Comparison of ENCODE assay signal across 8 cellular contexts in genomic region chrX:54710920-54711319, GRCh38.
"Had no signal": no experiment of that assay in that cellular context is flagged by ENCODE, and none has a peak within 500 bp of the region (broad histone marks: within the 10 kb centered on the region; RNA-seq: fewer than 3 reads in every experiment).

No MANE protein-coding gene starts in this region.

- H3K36me3 ChIP-seq: HAP-1 had no signal

- H3K27ac ChIP-seq: GM23248 had no signal

- H3K9ac ChIP-seq: GM23248 had no signal

- H3K4me1 Mint-ChIP-seq: IgD-negative memory B cell had no signal

- H3K36me3 Mint-ChIP-seq: IgD-negative memory B cell had no signal

- DNase-seq: GM23248, GOT3, H7, HFFc6 had no signal

- FAIRE-seq: HTR-8/SVneo had no signal

- H3K9me3 Mint-ChIP-seq: HFFc6, IgD-negative memory B cell had no signal

- H3K9me3 ChIP-seq: HAP-1 had no signal

- H3K4me3 Mint-ChIP-seq: HFFc6, IgD-negative memory B cell had no signal

- H3K4me1 ChIP-seq: HAP-1 had no signal

- H2AFZ ChIP-seq: GM23248 had no signal

- H3K4me3 ChIP-seq: GM23248, HAP-1 had no signal

- H3K27ac Mint-ChIP-seq: HFFc6, IgD-negative memory B cell had no signal

- ATAC-seq: HCT116 had no signal
